Comparison of ENCODE assay signal across 2 cellular contexts in the genomic region with DNA sequence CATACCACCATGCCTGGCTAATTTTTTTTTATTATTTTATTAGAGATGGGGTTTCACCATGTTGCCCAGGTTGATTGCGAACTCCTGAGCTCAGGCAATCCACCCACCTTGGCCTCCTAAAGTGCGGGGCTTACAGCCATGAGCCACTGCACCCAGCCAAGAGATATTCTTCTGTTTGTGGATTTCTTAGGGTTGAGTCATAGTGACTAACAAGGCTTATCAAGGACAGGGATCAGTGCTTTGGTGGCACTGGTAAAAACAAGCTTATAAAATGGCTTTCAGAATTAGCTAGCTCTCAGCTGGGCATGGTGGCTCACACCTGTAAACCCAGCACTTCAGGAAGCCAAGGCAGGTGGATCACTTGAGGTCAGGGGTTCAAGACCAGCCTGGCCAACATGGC.
TF ChIP-seq lines count a peak whose summit lies in the region.

No MANE protein-coding gene starts in this region.

TF ChIP-seq in SK-N-SH, 30 proteins besides CTCF, POLR2A, EP300 and RAD21 (continued from another document):
- TF ChIP-seq, protein P1, sequence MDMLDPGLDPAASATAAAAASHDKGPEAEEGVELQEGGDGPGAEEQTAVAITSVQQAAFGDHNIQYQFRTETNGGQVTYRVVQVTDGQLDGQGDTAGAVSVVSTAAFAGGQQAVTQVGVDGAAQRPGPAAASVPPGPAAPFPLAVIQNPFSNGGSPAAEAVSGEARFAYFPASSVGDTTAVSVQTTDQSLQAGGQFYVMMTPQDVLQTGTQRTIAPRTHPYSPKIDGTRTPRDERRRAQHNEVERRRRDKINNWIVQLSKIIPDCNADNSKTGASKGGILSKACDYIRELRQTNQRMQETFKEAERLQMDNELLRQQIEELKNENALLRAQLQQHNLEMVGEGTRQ (IDR thresholded peaks at IDR 0.05; ENCODE audit: borderline replicate concordance, low read depth, low read length) = no peak
- TF ChIP-seq CHD2 (IDR thresholded peaks at IDR 0.05; ENCODE audit: low read length, partially characterized antibody) = no peak
- TF ChIP-seq GATA2 (CRISPR knock-in tag; IDR thresholded peaks at IDR 0.05) = no peak
- no peak for TF ChIP-seq SMC3 (IDR thresholded peaks at IDR 0.05; ENCODE audit: low read depth, low read length)
- no peak for TF ChIP-seq ELF1 (IDR thresholded peaks at IDR 0.05)
- TF ChIP-seq TAF1 (IDR thresholded peaks at IDR 0.05; ENCODE audit: borderline replicate concordance, low read depth, low read length) = no peak
- TF ChIP-seq, protein P2, sequence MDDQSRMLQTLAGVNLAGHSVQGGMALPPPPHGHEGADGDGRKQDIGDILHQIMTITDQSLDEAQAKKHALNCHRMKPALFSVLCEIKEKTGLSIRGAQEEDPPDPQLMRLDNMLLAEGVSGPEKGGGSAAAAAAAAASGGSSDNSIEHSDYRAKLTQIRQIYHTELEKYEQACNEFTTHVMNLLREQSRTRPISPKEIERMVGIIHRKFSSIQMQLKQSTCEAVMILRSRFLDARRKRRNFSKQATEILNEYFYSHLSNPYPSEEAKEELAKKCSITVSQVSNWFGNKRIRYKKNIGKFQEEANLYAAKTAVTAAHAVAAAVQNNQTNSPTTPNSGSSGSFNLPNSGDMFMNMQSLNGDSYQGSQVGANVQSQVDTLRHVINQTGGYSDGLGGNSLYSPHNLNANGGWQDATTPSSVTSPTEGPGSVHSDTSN (IDR thresholded peaks at IDR 0.05) = peak; percentile 32
- TF ChIP-seq YY1 (IDR thresholded peaks at IDR 0.05; ENCODE audit: low read depth) = no peak
- TF ChIP-seq, protein P3, sequence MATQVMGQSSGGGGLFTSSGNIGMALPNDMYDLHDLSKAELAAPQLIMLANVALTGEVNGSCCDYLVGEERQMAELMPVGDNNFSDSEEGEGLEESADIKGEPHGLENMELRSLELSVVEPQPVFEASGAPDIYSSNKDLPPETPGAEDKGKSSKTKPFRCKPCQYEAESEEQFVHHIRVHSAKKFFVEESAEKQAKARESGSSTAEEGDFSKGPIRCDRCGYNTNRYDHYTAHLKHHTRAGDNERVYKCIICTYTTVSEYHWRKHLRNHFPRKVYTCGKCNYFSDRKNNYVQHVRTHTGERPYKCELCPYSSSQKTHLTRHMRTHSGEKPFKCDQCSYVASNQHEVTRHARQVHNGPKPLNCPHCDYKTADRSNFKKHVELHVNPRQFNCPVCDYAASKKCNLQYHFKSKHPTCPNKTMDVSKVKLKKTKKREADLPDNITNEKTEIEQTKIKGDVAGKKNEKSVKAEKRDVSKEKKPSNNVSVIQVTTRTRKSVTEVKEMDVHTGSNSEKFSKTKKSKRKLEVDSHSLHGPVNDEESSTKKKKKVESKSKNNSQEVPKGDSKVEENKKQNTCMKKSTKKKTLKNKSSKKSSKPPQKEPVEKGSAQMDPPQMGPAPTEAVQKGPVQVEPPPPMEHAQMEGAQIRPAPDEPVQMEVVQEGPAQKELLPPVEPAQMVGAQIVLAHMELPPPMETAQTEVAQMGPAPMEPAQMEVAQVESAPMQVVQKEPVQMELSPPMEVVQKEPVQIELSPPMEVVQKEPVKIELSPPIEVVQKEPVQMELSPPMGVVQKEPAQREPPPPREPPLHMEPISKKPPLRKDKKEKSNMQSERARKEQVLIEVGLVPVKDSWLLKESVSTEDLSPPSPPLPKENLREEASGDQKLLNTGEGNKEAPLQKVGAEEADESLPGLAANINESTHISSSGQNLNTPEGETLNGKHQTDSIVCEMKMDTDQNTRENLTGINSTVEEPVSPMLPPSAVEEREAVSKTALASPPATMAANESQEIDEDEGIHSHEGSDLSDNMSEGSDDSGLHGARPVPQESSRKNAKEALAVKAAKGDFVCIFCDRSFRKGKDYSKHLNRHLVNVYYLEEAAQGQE (IDR thresholded peaks at IDR 0.05; ENCODE audit: low read depth, low read length) = no peak
- TF ChIP-seq, protein P4, sequence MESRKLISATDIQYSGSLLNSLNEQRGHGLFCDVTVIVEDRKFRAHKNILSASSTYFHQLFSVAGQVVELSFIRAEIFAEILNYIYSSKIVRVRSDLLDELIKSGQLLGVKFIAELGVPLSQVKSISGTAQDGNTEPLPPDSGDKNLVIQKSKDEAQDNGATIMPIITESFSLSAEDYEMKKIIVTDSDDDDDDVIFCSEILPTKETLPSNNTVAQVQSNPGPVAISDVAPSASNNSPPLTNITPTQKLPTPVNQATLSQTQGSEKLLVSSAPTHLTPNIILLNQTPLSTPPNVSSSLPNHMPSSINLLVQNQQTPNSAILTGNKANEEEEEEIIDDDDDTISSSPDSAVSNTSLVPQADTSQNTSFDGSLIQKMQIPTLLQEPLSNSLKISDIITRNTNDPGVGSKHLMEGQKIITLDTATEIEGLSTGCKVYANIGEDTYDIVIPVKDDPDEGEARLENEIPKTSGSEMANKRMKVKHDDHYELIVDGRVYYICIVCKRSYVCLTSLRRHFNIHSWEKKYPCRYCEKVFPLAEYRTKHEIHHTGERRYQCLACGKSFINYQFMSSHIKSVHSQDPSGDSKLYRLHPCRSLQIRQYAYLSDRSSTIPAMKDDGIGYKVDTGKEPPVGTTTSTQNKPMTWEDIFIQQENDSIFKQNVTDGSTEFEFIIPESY (IDR thresholded peaks at IDR 0.05; ENCODE audit: borderline replicate concordance, low read depth) = no peak
- TF ChIP-seq, protein P5, sequence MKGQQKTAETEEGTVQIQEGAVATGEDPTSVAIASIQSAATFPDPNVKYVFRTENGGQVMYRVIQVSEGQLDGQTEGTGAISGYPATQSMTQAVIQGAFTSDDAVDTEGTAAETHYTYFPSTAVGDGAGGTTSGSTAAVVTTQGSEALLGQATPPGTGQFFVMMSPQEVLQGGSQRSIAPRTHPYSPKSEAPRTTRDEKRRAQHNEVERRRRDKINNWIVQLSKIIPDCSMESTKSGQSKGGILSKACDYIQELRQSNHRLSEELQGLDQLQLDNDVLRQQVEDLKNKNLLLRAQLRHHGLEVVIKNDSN (IDR thresholded peaks at IDR 0.05; ENCODE audit: borderline replicate concordance, low read depth) = no peak
- no peak for TF ChIP-seq MXI1 (IDR thresholded peaks at IDR 0.05; ENCODE audit: low read depth, low read length)
- TF ChIP-seq, protein P6, sequence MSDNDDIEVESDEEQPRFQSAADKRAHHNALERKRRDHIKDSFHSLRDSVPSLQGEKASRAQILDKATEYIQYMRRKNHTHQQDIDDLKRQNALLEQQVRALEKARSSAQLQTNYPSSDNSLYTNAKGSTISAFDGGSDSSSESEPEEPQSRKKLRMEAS (IDR thresholded peaks at IDR 0.05; ENCODE audit: low read depth) = no peak
- TF ChIP-seq FOXM1 (IDR thresholded peaks at IDR 0.05; ENCODE audit: low read depth) = no peak
- no peak for TF ChIP-seq RXRA (IDR thresholded peaks at IDR 0.05; ENCODE audit: borderline replicate concordance, low read depth)
- TF ChIP-seq TCF12 (IDR thresholded peaks at IDR 0.05) = peak; percentile 62

TF ChIP-seq in SK-N-SH treated with all-trans-retinoic acid at 6 μM for 48 hours, 23 proteins besides CTCF, POLR2A, EP300 and RAD21 (continued from another document):
- TF ChIP-seq, protein P7, sequence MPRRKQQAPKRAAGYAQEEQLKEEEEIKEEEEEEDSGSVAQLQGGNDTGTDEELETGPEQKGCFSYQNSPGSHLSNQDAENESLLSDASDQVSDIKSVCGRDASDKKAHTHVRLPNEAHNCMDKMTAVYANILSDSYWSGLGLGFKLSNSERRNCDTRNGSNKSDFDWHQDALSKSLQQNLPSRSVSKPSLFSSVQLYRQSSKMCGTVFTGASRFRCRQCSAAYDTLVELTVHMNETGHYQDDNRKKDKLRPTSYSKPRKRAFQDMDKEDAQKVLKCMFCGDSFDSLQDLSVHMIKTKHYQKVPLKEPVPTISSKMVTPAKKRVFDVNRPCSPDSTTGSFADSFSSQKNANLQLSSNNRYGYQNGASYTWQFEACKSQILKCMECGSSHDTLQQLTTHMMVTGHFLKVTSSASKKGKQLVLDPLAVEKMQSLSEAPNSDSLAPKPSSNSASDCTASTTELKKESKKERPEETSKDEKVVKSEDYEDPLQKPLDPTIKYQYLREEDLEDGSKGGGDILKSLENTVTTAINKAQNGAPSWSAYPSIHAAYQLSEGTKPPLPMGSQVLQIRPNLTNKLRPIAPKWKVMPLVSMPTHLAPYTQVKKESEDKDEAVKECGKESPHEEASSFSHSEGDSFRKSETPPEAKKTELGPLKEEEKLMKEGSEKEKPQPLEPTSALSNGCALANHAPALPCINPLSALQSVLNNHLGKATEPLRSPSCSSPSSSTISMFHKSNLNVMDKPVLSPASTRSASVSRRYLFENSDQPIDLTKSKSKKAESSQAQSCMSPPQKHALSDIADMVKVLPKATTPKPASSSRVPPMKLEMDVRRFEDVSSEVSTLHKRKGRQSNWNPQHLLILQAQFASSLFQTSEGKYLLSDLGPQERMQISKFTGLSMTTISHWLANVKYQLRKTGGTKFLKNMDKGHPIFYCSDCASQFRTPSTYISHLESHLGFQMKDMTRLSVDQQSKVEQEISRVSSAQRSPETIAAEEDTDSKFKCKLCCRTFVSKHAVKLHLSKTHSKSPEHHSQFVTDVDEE (CRISPR knock-in tag; IDR thresholded peaks at IDR 0.05) = no peak
- TF ChIP-seq ZNF70 (CRISPR knock-in tag; IDR thresholded peaks at IDR 0.05) (no peak), SNAI2 (CRISPR knock-in tag; IDR thresholded peaks at IDR 0.05) (no peak), ZFP3 (CRISPR knock-in tag; IDR thresholded peaks at IDR 0.05) (no peak), ARNTL (CRISPR knock-in tag; IDR thresholded peaks at IDR 0.05; ENCODE audit: borderline replicate concordance, low read depth) (no peak), ZNF565 (CRISPR knock-in tag; conservative IDR thresholded peaks at IDR 0.05; ENCODE audit: low read depth) (no peak), ESRRG (CRISPR knock-in tag; IDR thresholded peaks at IDR 0.05) (no peak), ZC3H10 (CRISPR knock-in tag; IDR thresholded peaks at IDR 0.05) (no peak), ZFP30 (CRISPR knock-in tag; IDR thresholded peaks at IDR 0.05) (no peak), RARB (CRISPR knock-in tag; IDR thresholded peaks at IDR 0.05) (no peak), ZNF8 (CRISPR knock-in tag; IDR thresholded peaks at IDR 0.05) (no peak), OSR1 (CRISPR knock-in tag; IDR thresholded peaks at IDR 0.05) (no peak), TCF4 (CRISPR knock-in tag; IDR thresholded peaks at IDR 0.05; ENCODE audit: borderline replicate concordance) (no peak)
- TF ChIP-seq, protein P8, sequence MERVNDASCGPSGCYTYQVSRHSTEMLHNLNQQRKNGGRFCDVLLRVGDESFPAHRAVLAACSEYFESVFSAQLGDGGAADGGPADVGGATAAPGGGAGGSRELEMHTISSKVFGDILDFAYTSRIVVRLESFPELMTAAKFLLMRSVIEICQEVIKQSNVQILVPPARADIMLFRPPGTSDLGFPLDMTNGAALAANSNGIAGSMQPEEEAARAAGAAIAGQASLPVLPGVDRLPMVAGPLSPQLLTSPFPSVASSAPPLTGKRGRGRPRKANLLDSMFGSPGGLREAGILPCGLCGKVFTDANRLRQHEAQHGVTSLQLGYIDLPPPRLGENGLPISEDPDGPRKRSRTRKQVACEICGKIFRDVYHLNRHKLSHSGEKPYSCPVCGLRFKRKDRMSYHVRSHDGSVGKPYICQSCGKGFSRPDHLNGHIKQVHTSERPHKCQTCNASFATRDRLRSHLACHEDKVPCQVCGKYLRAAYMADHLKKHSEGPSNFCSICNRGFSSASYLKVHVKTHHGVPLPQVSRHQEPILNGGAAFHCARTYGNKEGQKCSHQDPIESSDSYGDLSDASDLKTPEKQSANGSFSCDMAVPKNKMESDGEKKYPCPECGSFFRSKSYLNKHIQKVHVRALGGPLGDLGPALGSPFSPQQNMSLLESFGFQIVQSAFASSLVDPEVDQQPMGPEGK (CRISPR knock-in tag; IDR thresholded peaks at IDR 0.05; ENCODE audit: borderline replicate concordance) = no peak
- TF ChIP-seq, protein P9, sequence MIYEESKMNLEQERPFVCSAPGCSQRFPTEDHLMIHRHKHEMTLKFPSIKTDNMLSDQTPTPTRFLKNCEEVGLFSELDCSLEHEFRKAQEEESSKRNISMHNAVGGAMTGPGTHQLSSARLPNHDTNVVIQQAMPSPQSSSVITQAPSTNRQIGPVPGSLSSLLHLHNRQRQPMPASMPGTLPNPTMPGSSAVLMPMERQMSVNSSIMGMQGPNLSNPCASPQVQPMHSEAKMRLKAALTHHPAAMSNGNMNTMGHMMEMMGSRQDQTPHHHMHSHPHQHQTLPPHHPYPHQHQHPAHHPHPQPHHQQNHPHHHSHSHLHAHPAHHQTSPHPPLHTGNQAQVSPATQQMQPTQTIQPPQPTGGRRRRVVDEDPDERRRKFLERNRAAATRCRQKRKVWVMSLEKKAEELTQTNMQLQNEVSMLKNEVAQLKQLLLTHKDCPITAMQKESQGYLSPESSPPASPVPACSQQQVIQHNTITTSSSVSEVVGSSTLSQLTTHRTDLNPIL (CRISPR knock-in tag; IDR thresholded peaks at IDR 0.05; ENCODE audit: low read depth) = no peak
